ENCODE assay signal across 8 cellular contexts in the genomic region with DNA sequence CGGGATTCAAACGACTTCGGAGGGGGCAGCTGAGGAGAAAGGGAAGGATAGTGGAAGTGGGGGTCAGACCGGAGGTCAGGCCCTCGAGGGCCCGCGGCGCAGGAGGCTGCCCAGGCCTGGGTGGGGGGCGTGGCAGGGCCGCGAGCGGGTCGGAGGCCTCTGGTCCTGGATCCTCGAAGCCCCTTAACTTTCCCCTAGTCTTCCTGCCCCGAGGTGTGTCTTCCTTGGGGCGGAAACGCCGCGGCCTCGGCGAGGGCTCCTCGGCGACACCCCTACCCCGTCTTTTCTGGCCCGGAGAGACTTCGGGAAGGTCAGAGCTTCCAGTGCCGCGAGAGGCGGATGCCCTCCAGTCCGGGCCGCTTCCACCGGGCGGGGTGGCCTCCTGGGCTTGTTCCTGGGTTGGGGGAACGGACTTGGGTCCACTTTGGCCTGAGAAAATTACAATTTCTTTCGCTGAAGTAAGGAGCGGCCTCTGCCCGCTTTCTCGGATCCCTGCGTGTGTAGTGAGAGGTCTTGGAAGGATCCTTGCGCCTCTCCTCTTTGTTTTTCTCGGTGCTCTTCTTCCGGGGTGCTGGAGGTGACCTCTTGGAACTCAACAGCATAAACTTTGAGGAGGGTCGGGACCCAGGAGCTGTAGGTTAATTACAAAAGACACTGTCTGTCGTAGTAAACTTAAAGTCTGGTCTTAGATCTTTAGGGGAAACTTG. TPM values are rescaled to one million over a fixed set of nuclear protein-coding genes. Genes with fewer than 3 reads are reported as not detected.
DNase-seq lines count a peak whose midpoint lies in the region; ATAC-seq and TF ChIP-seq lines count a peak whose summit lies in the region.

No MANE protein-coding gene starts in this region.

- peaks cover 55% of the 10 kb centered on the region for H3K79me2 ChIP-seq in fibroblast of lung (ENCODE audit: control insufficient read depth, insufficient read depth, low read length)

- no peaks in the 10 kb centered on the region for H3K27me3 Mint-ChIP-seq in natural killer cell (ENCODE audit: low read depth in 2 of 2)

- intact Hi-C loops in natural killer cell (cut with micrococcal nuclease), result loop anchor here (1.0 to 5.0 kb wide), 4 partner anchors 12 to 112 kb away; partner anchors contain the start of genes AP1G1, ATXN1L, DHODH and ZNF821

- peak overlapping the region; percentile 96 for H3K4me3 Mint-ChIP-seq in natural killer cell

- DNase-seq in HT1080 (ENCODE audit: low read depth), result peak; percentile 5
- peak; percentile 5 to 25 for DNase-seq in activated CD4-positive, alpha-beta T cell treated with anti-CD3 and anti-CD28 coated beads, Interleukin-2, amount 50 U/mL, for 4 hours
- DNase-seq in fibroblast of lung (ENCODE audit: low read depth in 2 of 2), result peak; percentile 51 to 55
- no peak for DNase-seq in natural killer cell
- DNase-seq in NCI-H774 (lab: John Stamatoyannopoulos, UW), result no peak
- DNase-seq in NCI-H2107 treated with DMSO at 0.1 percent for 48 hours (lab: John Stamatoyannopoulos, UW; ENCODE audit: unreplicated experiment), result no peak

- H3K4me1 Mint-ChIP-seq in natural killer cell, result peaks cover 31 to 41% of the 10 kb centered on the region in 2 donors

- H3K9ac ChIP-seq in fibroblast of lung (ENCODE audit: insufficient read depth, low read length), result peak overlapping the region; percentile 99

- peak overlapping the region; percentile 85 for H3K4me3 ChIP-seq in GM08714 (ENCODE audit: low read length)
- H3K4me3 ChIP-seq in fibroblast of lung (replicated peaks in 1 of 4; ENCODE audit: control extremely low read depth in 1 of 4, insufficient read depth in 1 of 4, low read depth in 3 of 4, low read length in 4 of 4), result peak overlapping the region; percentile 88 to 100 (median 96)

- H3K27ac ChIP-seq in fibroblast of lung (ENCODE audit: insufficient read depth, low read length), result peak overlapping the region; percentile 99

- no peaks in the 10 kb centered on the region for H3K27me3 ChIP-seq in fibroblast of lung (ENCODE audit: control insufficient read depth, insufficient read depth, low read length)

- no peaks in the 10 kb centered on the region for H3K9me3 Mint-ChIP-seq in natural killer cell

- H3K4me2 ChIP-seq in fibroblast of lung (ENCODE audit: extremely low read depth, insufficient read depth, low read length), result peak overlapping the region; percentile 83

- peak overlapping the region; percentile 52 for H2AFZ ChIP-seq in fibroblast of lung (ENCODE audit: low read length)

- H3K4me1 ChIP-seq in fibroblast of lung (ENCODE audit: control insufficient read depth, extremely low read depth, insufficient read depth, low read length), result peaks cover 3% of the 10 kb centered on the region

- H3K9me3 ChIP-seq in fibroblast of lung (ENCODE audit: control insufficient read depth, insufficient read depth, low read depth, low read length), result no peaks in the 10 kb centered on the region

- H3K36me3 Mint-ChIP-seq in natural killer cell, result no peaks in the 10 kb centered on the region

- peak overlapping the region; percentile 95 to 98 for H3K27ac Mint-ChIP-seq in natural killer cell

- no peaks in the 10 kb centered on the region for H4K20me1 ChIP-seq in fibroblast of lung (ENCODE audit: control insufficient read depth, extremely low read depth, insufficient read depth, low read length)

- ATAC-seq in GM21515 (IDR thresholded peaks at IDR 0.05; ENCODE audit: unreplicated experiment) (peak; percentile 29), natural killer cell (peak; percentile 23 to 40 (median 31))

- TF ChIP-seq CTCF in fibroblast of lung (conservative IDR thresholded peaks at IDR 0.05 in 1 of 2, IDR thresholded peaks at IDR 0.05 in 1 of 2; ENCODE audit: low read depth in 1 of 2, low read length in 2 of 2) (no peak), natural killer cell (IDR thresholded peaks at IDR 0.05) (no peak)

- H3K36me3 ChIP-seq in fibroblast of lung (ENCODE audit: control insufficient read depth, insufficient read depth, low read length), result no peaks in the 10 kb centered on the region

RNA-seq across cellular contexts. Expression of gene IST1, which starts 0.5 kb away (rescaled TPM):
- 107 and 116 TPM in 2 replicates for total RNA-seq in HT1080 (2014; rRNA removed; shearing (Covaris generic))
- 119 and 126 TPM in 2 replicates for polyA plus RNA-seq in HT1080 (2015; cell fraction: cytosol; rRNA removed)
- polyA plus RNA-seq in HT1080 (2015; cell fraction: nucleus; rRNA removed), result 256 and 285 TPM in 2 replicates
- total RNA-seq in fibroblast of lung, result 120 and 139 TPM in 2 replicates
- polyA plus RNA-seq in fibroblast of lung, result 174 and 221 TPM in 2 replicates
- 84.6 and 104 TPM in 2 replicates for polyA plus RNA-seq in fibroblast of lung (2012)
- 59.2 and 138 TPM in 2 replicates for polyA minus RNA-seq in fibroblast of lung (ENCODE audit: low replicate concordance)
- 100 to 1,000 TPM; 363 to 391 (median 378) TPM for total RNA-seq in natural killer cell

RNA-seq across cellular contexts. Expression of gene ZNF821, which starts 11.8 kb away (rescaled TPM):
- total RNA-seq in HT1080 (2014; rRNA removed; shearing (Covaris generic)), result 5.6 and 5.8 TPM in 2 replicates
- polyA plus RNA-seq in HT1080 (2015; cell fraction: cytosol; rRNA removed), result 3.0 and 3.9 TPM in 2 replicates
- 3.6 and 7.5 TPM in 2 replicates for polyA plus RNA-seq in HT1080 (2015; cell fraction: nucleus; rRNA removed)
- 3.3 and 5.9 TPM in 2 replicates for total RNA-seq in fibroblast of lung
- 4.9 and 5.8 TPM in 2 replicates for polyA plus RNA-seq in fibroblast of lung
- polyA plus RNA-seq in fibroblast of lung (2012), result 3.5 and 3.6 TPM in 2 replicates
- polyA minus RNA-seq in fibroblast of lung (ENCODE audit: low replicate concordance), result 2.3 and 5.8 TPM in 2 replicates
- 10 to 100 TPM; 14.0 to 19.1 (median 18.2) TPM for total RNA-seq in natural killer cell

RNA-seq across cellular contexts. Expression of gene ATXN1L, which starts 50.1 kb away (rescaled TPM):
- 6.5 and 7.8 TPM in 2 replicates for total RNA-seq in HT1080 (2014; rRNA removed; shearing (Covaris generic))
- 6.5 and 7.8 TPM in 2 replicates for polyA plus RNA-seq in HT1080 (2015; cell fraction: cytosol; rRNA removed)
- 15.6 and 16.6 TPM in 2 replicates for polyA plus RNA-seq in HT1080 (2015; cell fraction: nucleus; rRNA removed)
- 11.0 and 13.2 TPM in 2 replicates for total RNA-seq in fibroblast of lung
- polyA plus RNA-seq in fibroblast of lung, result 10.6 and 11.5 TPM in 2 replicates
- polyA plus RNA-seq in fibroblast of lung (2012), result 6.8 and 11.1 TPM in 2 replicates
- polyA minus RNA-seq in fibroblast of lung (ENCODE audit: low replicate concordance), result 16.7 and 19.6 TPM in 2 replicates
- total RNA-seq in natural killer cell, result 10 to 100 TPM; 59.7 to 66.9 (median 59.8) TPM

Comparison
In these comparisons a context has a peak if more than half of its experiments do, and no peak if none do; other contexts are left out.
1. DNase-seq: peak in HT1080 (single experiment), activated CD4-positive, alpha-beta T cell treated with anti-CD3 and anti-CD28 coated beads, Interleukin-2, amount 50 U/mL, for 4 hours (2 of 2) and fibroblast of lung (2 of 2); none in natural killer cell (single experiment), NCI-H774 (single experiment) and NCI-H2107 treated with DMSO at 0.1 percent for 48 hours (single experiment).